25 cellular contexts compared by ENCODE assay signal in the genomic region with DNA sequence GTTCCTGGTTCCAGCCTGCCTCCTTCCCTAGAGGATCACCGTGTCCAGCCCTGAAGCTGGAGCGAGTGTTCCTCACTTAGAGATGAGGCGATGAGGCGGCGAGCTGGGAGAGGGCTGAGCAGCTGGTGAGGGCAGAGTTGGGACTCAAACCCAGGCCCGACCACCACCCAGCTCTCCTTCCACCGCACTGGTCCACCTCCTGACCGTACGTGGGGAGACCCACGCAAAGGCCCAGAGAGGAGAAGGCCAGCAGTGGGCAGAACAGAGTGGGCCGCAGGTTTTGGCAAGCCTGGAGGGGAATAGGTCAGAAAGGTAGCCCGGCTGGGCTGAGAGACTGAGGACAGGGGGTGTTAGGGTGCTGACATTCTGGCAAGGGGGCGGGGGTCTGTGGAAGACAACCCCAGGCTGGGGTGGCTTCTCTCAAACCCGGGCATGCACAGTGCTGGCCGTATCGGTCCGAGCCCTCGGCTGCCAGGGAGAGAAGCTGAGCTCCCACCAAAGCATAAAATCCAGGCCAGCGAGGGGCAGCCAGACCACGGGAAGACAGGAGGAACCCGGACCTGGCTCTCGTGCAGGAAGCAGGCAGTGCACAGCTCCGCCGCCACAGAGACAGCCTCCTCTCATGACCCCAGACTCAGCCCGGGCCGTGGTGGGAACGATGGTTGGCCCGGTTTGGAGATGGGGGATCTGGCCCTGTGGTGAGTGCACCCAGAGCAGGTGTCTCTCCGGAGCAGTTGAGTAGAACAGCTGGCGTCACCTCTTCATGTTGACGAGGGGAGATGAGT. TPM values are rescaled to one million over a fixed set of nuclear protein-coding genes. Genes with fewer than 3 reads are reported as not detected.
DNase-seq lines count a peak whose midpoint lies in the region; ATAC-seq and TF ChIP-seq lines count a peak whose summit lies in the region.
"Had no signal": no experiment of that assay in that cellular context is flagged by ENCODE, and none has a peak within 500 bp of the region (broad histone marks: within the 10 kb centered on the region; RNA-seq: fewer than 3 reads in every experiment).

No MANE protein-coding gene starts in this region.

- no peaks in the 10 kb centered on the region for H3K9me3 ChIP-seq in neural progenitor cell (ENCODE audit: low read depth)
- no peaks in the 10 kb centered on the region for H3K9me3 ChIP-seq in testis
- H3K9me3 ChIP-seq: A549; BLaER1 treated with 17β-estradiol and CSF1 and Interleukin-3, amounts not matched to agents 10 nM and 100 nM had no signal

- H2AFZ ChIP-seq in neural progenitor cell (replicated peaks): no peak overlapping the region
- H2AFZ ChIP-seq: GM23338 had no signal

- TF ChIP-seq CTCF in brain (conservative IDR thresholded peaks at IDR 0.05) (no peak), neural progenitor cell (IDR thresholded peaks at IDR 0.05) (no peak), testis (IDR thresholded peaks at IDR 0.05) (no peak)

- 77 to 85% methylated on average over 26 to 31 of the region's 31 CpGs for WGBS in testis, 2 donors

- no peak overlapping the region for H3K9ac ChIP-seq in neural progenitor cell
- H3K9ac ChIP-seq: BLaER1 treated with 17β-estradiol and CSF1 and Interleukin-3, amounts not matched to agents 10 nM and 100 nM had no signal

- H3K4me3 ChIP-seq in neural progenitor cell (no peak overlapping the region), testis (no peak overlapping the region)
- H3K4me3 ChIP-seq: A549; BLaER1 treated with 17β-estradiol and CSF1 and Interleukin-3, amounts not matched to agents 10 nM and 100 nM; GM23338 had no signal

- H3K27ac Mint-ChIP-seq in brain: peak overlapping the region in 3 of 5 experiments; percentile 48 to 78 (median 52)
- H3K27ac Mint-ChIP-seq in neural progenitor cell: peak overlapping the region; percentile 78
- H3K27ac Mint-ChIP-seq: CD4-positive, alpha-beta memory T cell had no signal

- H3K27me3 ChIP-seq in neural progenitor cell: no peaks in the 10 kb centered on the region
- no peaks in the 10 kb centered on the region for H3K27me3 ChIP-seq in testis
- H3K27me3 ChIP-seq: BLaER1 treated with 17β-estradiol and CSF1 and Interleukin-3, amounts not matched to agents 10 nM and 100 nM had no signal

- H3K36me3 ChIP-seq in neural progenitor cell: no peaks in the 10 kb centered on the region
- no peaks in the 10 kb centered on the region for H3K36me3 ChIP-seq in testis (ENCODE audit: low read depth, missing control alignments)

- no peaks in the 10 kb centered on the region for H4K20me1 ChIP-seq in neural progenitor cell (ENCODE audit: low read depth)

- H3K4me3 Mint-ChIP-seq in brain: no peak overlapping the region
- H3K4me3 Mint-ChIP-seq in neural progenitor cell: no peak overlapping the region
- H3K4me3 Mint-ChIP-seq: CD4-positive, alpha-beta memory T cell; GM23338; H9 had no signal

- DNase-seq in NCI-H82 (lab: John Stamatoyannopoulos, UW): peak; percentile 8
- no peak for DNase-seq in NCI-H82 treated with DMSO at 0.1 percent for 48 hours (lab: John Stamatoyannopoulos, UW; ENCODE audit: unreplicated experiment)
- no peak for DNase-seq in neural progenitor cell (ENCODE audit: low spot score)
- peak; percentile 33 for DNase-seq in testis
- no peak for DNase-seq in NOMO-1 treated with dmso at 0.1 percent for 144 hours (lab: John Stamatoyannopoulos, UW; ENCODE audit: unreplicated experiment)
- DNase-seq: AML-193; CD4-positive, alpha-beta memory T cell; COR-L47; GF-D8; H9; Kasumi-1; MV-4-11; NCI-H2029; NCI-H345; NCI-H510A treated with DMSO at 0.1 percent for 48 hours had no signal

- ATAC-seq in HG02884 (IDR thresholded peaks at IDR 0.05; ENCODE audit: unreplicated experiment): no peak
- ATAC-seq: A549, GM23338, HepG2, Panc1 had no signal

- H3K27ac ChIP-seq in neural progenitor cell (no peak overlapping the region), testis (no peak overlapping the region)
- H3K27ac ChIP-seq: A549; BLaER1 treated with 17β-estradiol and CSF1 and Interleukin-3, amounts not matched to agents 10 nM and 100 nM had no signal

- peaks cover 12% of the 10 kb centered on the region for H3F3A ChIP-seq in neural progenitor cell (ENCODE audit: low read depth)

- no peak for TF ChIP-seq POLR2A in testis (IDR thresholded peaks at IDR 0.05)

- no peaks in the 10 kb centered on the region for H3K79me2 ChIP-seq in neural progenitor cell (ENCODE audit: low read depth)

- no peak overlapping the region for H3K4me2 ChIP-seq in neural progenitor cell
- H3K4me2 ChIP-seq: A549; BLaER1 treated with 17β-estradiol and CSF1 and Interleukin-3, amounts not matched to agents 10 nM and 100 nM; GM23338 had no signal

- no peaks in the 10 kb centered on the region for H3K27me3 Mint-ChIP-seq in brain
- H3K27me3 Mint-ChIP-seq in neural progenitor cell (ENCODE audit: insufficient read depth, low read depth): peaks cover 5% of the 10 kb centered on the region
- H3K27me3 Mint-ChIP-seq: CD4-positive, alpha-beta memory T cell had no signal

- peaks cover 0 to 2% (median 0%) of the 10 kb centered on the region in 5 experiments for H3K9me3 Mint-ChIP-seq in brain
- H3K9me3 Mint-ChIP-seq in neural progenitor cell: no peaks in the 10 kb centered on the region
- H3K9me3 Mint-ChIP-seq: CD4-positive, alpha-beta memory T cell had no signal

- H3K4me1 Mint-ChIP-seq in brain (peaks cover 22% of the 10 kb centered on the region), neural progenitor cell (peaks cover 22% of the 10 kb centered on the region)

- peaks cover 11% of the 10 kb centered on the region for H3K4me1 ChIP-seq in neural progenitor cell
- peaks cover 10% of the 10 kb centered on the region for H3K4me1 ChIP-seq in testis

- H3K36me3 Mint-ChIP-seq in brain: peaks cover 19% of the 10 kb centered on the region
- H3K36me3 Mint-ChIP-seq in neural progenitor cell: peaks cover 18% of the 10 kb centered on the region

- intact Hi-C loops in testis (cut with DNase I; ENCODE audit: low total_unique reads): no loop called here

RNA-seq across cellular contexts. Expression of gene MLYCD, which starts 24.9 kb away (rescaled TPM):
- polyA plus RNA-seq in brain (ENCODE audit: insufficient read depth, low read depth, low replicate concordance): 2.5 TPM
- 2.5 and 3.3 TPM in 2 replicates for total RNA-seq in neural progenitor cell (ENCODE audit: low replicate concordance)
- total RNA-seq in testis: 10 to 100 TPM; 15.1 to 22.1 TPM
- polyA plus RNA-seq in testis (ENCODE audit: insufficient read depth, low read depth, low replicate concordance): 4.5 TPM

RNA-seq across cellular contexts. Expression of gene OSGIN1, which starts 29.3 kb away (rescaled TPM):
- polyA plus RNA-seq in brain (ENCODE audit: insufficient read depth, low read depth, low replicate concordance) (2.9 TPM), testis (ENCODE audit: insufficient read depth, low read depth, low replicate concordance) (18.5 TPM)
- total RNA-seq in neural progenitor cell (ENCODE audit: low replicate concordance) (0.77 TPM in 1 of 2 replicates, not detected in the other), testis (10 to 100 TPM; 12.3 to 13.5 TPM)

RNA-seq across cellular contexts. Expression of gene NECAB2, which starts 44.3 kb away (rescaled TPM):
- 35.7 TPM for polyA plus RNA-seq in brain (ENCODE audit: insufficient read depth, low read depth, low replicate concordance)
- 12.6 and 18.9 TPM in 2 replicates for total RNA-seq in neural progenitor cell (ENCODE audit: low replicate concordance)
- 10 to 100 TPM in 1 of 2 donors, 1 to 10 TPM in 1; 9.5 to 13.9 TPM for total RNA-seq in testis
- polyA plus RNA-seq in testis (ENCODE audit: insufficient read depth, low read depth, low replicate concordance): 12.9 TPM
- total RNA-seq: CD4-positive, alpha-beta memory T cell; HT1080; M059J; OCI-LY7 had no signal
- polyA plus RNA-seq: CD4-positive, alpha-beta memory T cell had no signal

Comparison
In these comparisons a context has a peak if more than half of its experiments do, and no peak if none do; other contexts are left out.
1. DNase-seq: peak in NCI-H82 (single experiment) and testis (single experiment); none in NCI-H82 treated with DMSO at 0.1 percent for 48 hours (single experiment), neural progenitor cell (single experiment) and NOMO-1 treated with dmso at 0.1 percent for 144 hours (single experiment).